ENCODE assay signal across 8 cellular contexts in the genomic region with DNA sequence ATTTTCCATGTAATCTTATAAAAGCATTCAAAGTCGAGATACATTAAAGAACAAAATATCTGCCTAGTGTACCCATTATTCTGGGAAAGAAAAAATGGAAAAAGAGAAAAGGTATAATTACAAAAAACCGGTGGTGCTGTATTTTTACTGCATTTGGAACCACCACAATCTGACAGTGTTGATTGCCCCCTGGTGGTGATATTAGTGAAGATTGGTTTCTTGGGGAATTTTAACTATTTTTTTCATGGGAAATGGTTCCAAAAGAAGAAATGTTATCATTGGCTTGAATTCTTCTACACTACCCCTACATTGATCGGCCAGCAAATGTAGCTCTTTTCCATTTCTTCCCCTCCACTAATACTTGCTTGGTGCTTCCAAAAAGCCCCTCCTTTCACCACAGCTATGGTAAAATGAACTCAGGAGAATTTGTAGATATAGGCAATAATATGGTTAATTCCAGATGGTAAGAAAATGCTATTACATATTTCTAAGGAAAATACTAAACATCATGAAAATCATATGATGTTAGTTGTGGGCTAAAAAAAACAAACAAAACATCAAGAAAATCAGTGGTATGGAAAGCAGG. TPM values are rescaled to one million over a fixed set of nuclear protein-coding genes. Genes with fewer than 3 reads are reported as not detected.
A peak's percentile ranks its signal among the peaks of the same experiment; 100 is the strongest.
DNase-seq lines count a peak whose midpoint lies in the region; ATAC-seq and TF ChIP-seq lines count a peak whose summit lies in the region.

No MANE protein-coding gene starts in this region.

- H4K20me1 ChIP-seq in fibroblast of lung (ENCODE audit: control insufficient read depth, extremely low read depth, insufficient read depth, low read length) = no peaks in the 10 kb centered on the region

- no peak overlapping the region for H3K27ac ChIP-seq in fibroblast of lung (ENCODE audit: insufficient read depth, low read length)
- H3K27ac ChIP-seq in psoas muscle = no peak overlapping the region
- no peak overlapping the region for H3K27ac ChIP-seq in effector memory CD4-positive, alpha-beta T cell (ENCODE audit: insufficient read depth, low read length, poor library complexity, severe bottlenecking)

- POLR2A ChIA-PET in HEK293T (lab: Yijun Ruan, JAX) = no interaction called here

- no peak for ATAC-seq in psoas muscle
- ATAC-seq in GM21447 (IDR thresholded peaks at IDR 0.05; ENCODE audit: unreplicated experiment) = no peak

- no peaks in the 10 kb centered on the region for H3K79me2 ChIP-seq in fibroblast of lung (ENCODE audit: control insufficient read depth, insufficient read depth, low read length)

- WGBS in psoas muscle, 3 donors = 1 to 3% (median 2%) methylated on average over 3 of the region's 3 CpGs

- DNase-seq in NCI-H146 (lab: John Stamatoyannopoulos, UW) (peak; percentile 33), NCI-H146 treated with DMSO at 0.1 percent for 48 hours (lab: John Stamatoyannopoulos, UW; ENCODE audit: unreplicated experiment) (no peak), HEK293T (ENCODE audit: extremely low spot score) (peak; percentile 36), SK-MEL-5 (ENCODE audit: low read depth, low spot score) (peak; percentile 57), fibroblast of lung (ENCODE audit: low read depth in 2 of 2) (peak; percentile 31 to 63), psoas muscle (no peak)
- no peak for DNase-seq in effector memory CD4-positive, alpha-beta T cell

- no peaks in the 10 kb centered on the region for H3K36me3 ChIP-seq in fibroblast of lung (ENCODE audit: control insufficient read depth, insufficient read depth, low read length)
- H3K36me3 ChIP-seq in psoas muscle (ENCODE audit: insufficient read depth in 1 of 2, low read depth in 1 of 2) = no peaks in the 10 kb centered on the region
- no peaks in the 10 kb centered on the region for H3K36me3 ChIP-seq in effector memory CD4-positive, alpha-beta T cell (ENCODE audit: control insufficient read depth, insufficient read depth, low read length)

- CTCF ChIA-PET in HEK293T (lab: Yijun Ruan, JAX) = interaction anchor here (0.9 kb wide), 1 partner anchor 568 kb away, joined by 3 read pairs; no protein-coding TSS in a partner anchor

- H3K27me3 ChIP-seq in fibroblast of lung (ENCODE audit: control insufficient read depth, insufficient read depth, low read length) (no peaks in the 10 kb centered on the region), psoas muscle (ENCODE audit: insufficient read depth in 3 of 3, low read length in 2 of 3) (peaks cover 0 to under 1% (median 0%) of the 10 kb centered on the region in 3 donors)
- no peaks in the 10 kb centered on the region for H3K27me3 ChIP-seq in effector memory CD4-positive, alpha-beta T cell (replicated peaks; ENCODE audit: control insufficient read depth, insufficient read depth, low read length, poor library complexity, severe bottlenecking)

- TF ChIP-seq CTCF in fibroblast of lung (conservative IDR thresholded peaks at IDR 0.05 in 1 of 2, IDR thresholded peaks at IDR 0.05 in 1 of 2; ENCODE audit: low read depth in 1 of 2, low read length in 2 of 2) (peak; percentile 57 to 65), psoas muscle (IDR thresholded peaks at IDR 0.05) (peak; percentile 62)

- H3K9me3 ChIP-seq in fibroblast of lung (ENCODE audit: control insufficient read depth, insufficient read depth, low read depth, low read length) (no peaks in the 10 kb centered on the region), psoas muscle (no peaks in the 10 kb centered on the region)
- no peaks in the 10 kb centered on the region for H3K9me3 ChIP-seq in effector memory CD4-positive, alpha-beta T cell (ENCODE audit: control insufficient read depth, low read length)

- H3K4me3 ChIP-seq in fibroblast of lung (replicated peaks in 1 of 4; ENCODE audit: control extremely low read depth in 1 of 4, insufficient read depth in 1 of 4, low read depth in 3 of 4, low read length in 4 of 4) (no peak overlapping the region), psoas muscle (no peak overlapping the region)
- no peak overlapping the region for H3K4me3 ChIP-seq in effector memory CD4-positive, alpha-beta T cell (ENCODE audit: insufficient read depth, low read depth, low read length, poor library complexity, severe bottlenecking)

- in situ Hi-C loops in SK-MEL-5 (cut with HindIII; ENCODE audit: low pct_unique_long_range_greater_than_20kb, low sequenced_read_pairs) = no loop called here

- H3K4me1 ChIP-seq in fibroblast of lung (ENCODE audit: control insufficient read depth, extremely low read depth, insufficient read depth, low read length) (no peaks in the 10 kb centered on the region), psoas muscle (no peaks in the 10 kb centered on the region)
- H3K4me1 ChIP-seq in effector memory CD4-positive, alpha-beta T cell (ENCODE audit: control insufficient read depth, insufficient read depth, low read length, poor library complexity, severe bottlenecking) = no peaks in the 10 kb centered on the region

- no peak overlapping the region for H2AFZ ChIP-seq in fibroblast of lung (ENCODE audit: low read length)

- H3K9ac ChIP-seq in fibroblast of lung (ENCODE audit: insufficient read depth, low read length) = no peak overlapping the region

- no peak overlapping the region for H3K4me2 ChIP-seq in fibroblast of lung (ENCODE audit: extremely low read depth, insufficient read depth, low read length)

- intact Hi-C loops in psoas muscle (cut with DNase I) = loop anchor here (5.0 to 10.0 kb wide), 3 partner anchors 317 to 695 kb away; no protein-coding TSS in a partner anchor

TF ChIP-seq in HEK293T, 16 proteins besides CTCF, POLR2A, EP300 and RAD21:
- TF ChIP-seq LEF1 (IDR thresholded peaks at IDR 0.05; ENCODE audit: borderline replicate concordance) = no peak
- TF ChIP-seq ZNF384 (IDR thresholded peaks at IDR 0.05) = 0 out of 2 replicates have a peak, but pooled peaks have one; percentile 36
- no peak for TF ChIP-seq SUZ12 (IDR thresholded peaks at IDR 0.05)
- TF ChIP-seq ELF4 (IDR thresholded peaks at IDR 0.05) = no peak

RNA-seq across cellular contexts. Expression of gene COX18, which starts 50.0 kb away (rescaled TPM):
- total RNA-seq in SK-MEL-5 (2014; rRNA removed; shearing (Covaris generic)) = 25.3 and 25.4 TPM in 2 replicates
- 19.4 and 19.6 TPM in 2 replicates for polyA plus RNA-seq in SK-MEL-5 (2015; cell fraction: cytosol; rRNA removed)
- polyA plus RNA-seq in SK-MEL-5 (2015; cell fraction: nucleus; rRNA removed) = 11.2 and 13.3 TPM in 2 replicates
- total RNA-seq in fibroblast of lung (19.8 and 27.9 TPM in 2 replicates), psoas muscle (1 to 10 TPM; 5.8 to 9.2 (median 9.0) TPM)
- polyA plus RNA-seq in fibroblast of lung (15.8 and 16.9 TPM in 2 replicates), psoas muscle (10 to 100 TPM in 1 of 3 donors, 1 to 10 TPM in 2; 5.2 to 16.5 (median 6.2) TPM)
- polyA plus RNA-seq in fibroblast of lung (2012) = 9.5 and 10.9 TPM in 2 replicates
- 7.3 and 13.9 TPM in 2 replicates for polyA minus RNA-seq in fibroblast of lung (ENCODE audit: low replicate concordance)

Comparison
In these comparisons a context has a peak if more than half of its experiments do, and no peak if none do; other contexts are left out.
1. DNase-seq: peak in NCI-H146 (single experiment), HEK293T (single experiment), SK-MEL-5 (single experiment) and fibroblast of lung (2 of 2); none in NCI-H146 treated with DMSO at 0.1 percent for 48 hours (single experiment), psoas muscle (0 of 2) and effector memory CD4-positive, alpha-beta T cell (0 of 3).